Comparison of ENCODE assay signal across 15 cellular contexts in genomic region chr11:28673687-28674431, GRCh38.
DNase-seq lines count a peak whose midpoint lies in the region; ATAC-seq and TF ChIP-seq lines count a peak whose summit lies in the region.
"Had no signal": no experiment of that assay in that cellular context is flagged by ENCODE, and none has a peak within 500 bp of the region (broad histone marks: within the 10 kb centered on the region; RNA-seq: fewer than 3 reads in every experiment).

No MANE protein-coding gene starts in this region.

- ATAC-seq in esophagus mucosa (peak; percentile 37), sciatic nerve (no peak)
- ATAC-seq in activated T-cell treated with anti-CD3 and anti-CD28 coated beads, Interleukin-2, amount 50 U/mL, for 4 hours, result no peak
- ATAC-seq: body of pancreas had no signal

- H3K4me1 Mint-ChIP-seq in nephron, result peaks cover 11% of the 10 kb centered on the region
- no peaks in the 10 kb centered on the region for H3K4me1 Mint-ChIP-seq in activated naive CD8-positive, alpha-beta T cell treated with anti-CD3 and anti-CD28 coated beads for 36 hours
- H3K4me1 Mint-ChIP-seq in activated T-cell treated with anti-CD3 and anti-CD28 coated beads, Interleukin-2, amount 50 U/mL, for 4 hours (ENCODE audit: low read depth), result no peaks in the 10 kb centered on the region
- H3K4me1 Mint-ChIP-seq: memory B cell had no signal

- H3K27ac Mint-ChIP-seq in nephron, result peak overlapping the region; percentile 59 to 84 (median 66)
- H3K27ac Mint-ChIP-seq in activated naive CD8-positive, alpha-beta T cell treated with anti-CD3 and anti-CD28 coated beads for 36 hours, result no peak overlapping the region
- H3K27ac Mint-ChIP-seq: activated T-cell treated with anti-CD3 and anti-CD28 coated beads, Interleukin-2, amount 50 U/mL, for 24 hours; memory B cell had no signal

- intact Hi-C loops in sciatic nerve (cut with DNase I), result no loop called here

- no peaks in the 10 kb centered on the region for H3K36me3 Mint-ChIP-seq in nephron (ENCODE audit: low read depth)
- H3K36me3 Mint-ChIP-seq in activated naive CD8-positive, alpha-beta T cell treated with anti-CD3 and anti-CD28 coated beads for 36 hours, result no peaks in the 10 kb centered on the region
- H3K36me3 Mint-ChIP-seq in activated T-cell treated with anti-CD3 and anti-CD28 coated beads, Interleukin-2, amount 50 U/mL, for 4 hours (ENCODE audit: insufficient read depth), result no peaks in the 10 kb centered on the region
- H3K36me3 Mint-ChIP-seq: memory B cell had no signal

- no peak overlapping the region for H3K4me3 Mint-ChIP-seq in nephron
- H3K4me3 Mint-ChIP-seq in activated naive CD8-positive, alpha-beta T cell treated with anti-CD3 and anti-CD28 coated beads for 36 hours, result no peak overlapping the region
- H3K4me3 Mint-ChIP-seq in activated T-cell treated with anti-CD3 and anti-CD28 coated beads, Interleukin-2, amount 50 U/mL, for 4 hours, result no peak overlapping the region
- H3K4me3 Mint-ChIP-seq: activated T-cell treated with anti-CD3 and anti-CD28 coated beads, Interleukin-2, amount 50 U/mL, for 24 hours; memory B cell had no signal

- TF ChIP-seq CTCF in nephron (IDR thresholded peaks at IDR 0.05; ENCODE audit: unreplicated experiment in 3 of 3), result no peak

- H3K9me3 Mint-ChIP-seq in nephron, result no peaks in the 10 kb centered on the region
- H3K9me3 Mint-ChIP-seq in activated naive CD8-positive, alpha-beta T cell treated with anti-CD3 and anti-CD28 coated beads for 36 hours, result no peaks in the 10 kb centered on the region
- no peaks in the 10 kb centered on the region for H3K9me3 Mint-ChIP-seq in activated T-cell treated with anti-CD3 and anti-CD28 coated beads, Interleukin-2, amount 50 U/mL, for 4 hours
- H3K9me3 Mint-ChIP-seq: activated T-cell treated with anti-CD3 and anti-CD28 coated beads, Interleukin-2, amount 50 U/mL, for 24 hours; memory B cell had no signal

- DNase-seq in ELR (ENCODE audit: low read depth) (peak; percentile 81), NCI-H69 (lab: John Stamatoyannopoulos, UW) (peak; percentile 23), sciatic nerve (ENCODE audit: low spot score) (no peak)
- no peak for DNase-seq in activated naive CD8-positive, alpha-beta T cell treated with anti-CD3 and anti-CD28 coated beads for 36 hours
- DNase-seq in stimulated activated naive CD4-positive, alpha-beta T cell treated with Interleukin-2 at 50 U/mL for 16 hours (lab: John Stamatoyannopoulos, UW), result no peak
- DNase-seq in activated T-cell treated with anti-CD3 and anti-CD28 coated beads, Interleukin-2, amount 50 U/mL, for 4 hours, result no peak
- DNase-seq: activated CD4-positive, alpha-beta T cell treated with anti-CD3 and anti-CD28 coated beads for 4 hours; activated T-cell treated with anti-CD3 and anti-CD28 coated beads, Interleukin-2, amount 50 U/mL, for 24 hours; body of pancreas; hypothalamus; occipital lobe; stimulated activated CD4-positive, alpha-beta T cell treated with anti-CD3 and anti-CD28 coated beads, Interleukin-12 subunit alpha, Interleukin-12 subunit beta, amount 100 ng/mL, for 4 hours had no signal

- H3K27me3 Mint-ChIP-seq in nephron (ENCODE audit: low read depth), result no peaks in the 10 kb centered on the region
- H3K27me3 Mint-ChIP-seq in activated naive CD8-positive, alpha-beta T cell treated with anti-CD3 and anti-CD28 coated beads for 36 hours, result no peaks in the 10 kb centered on the region
- peaks cover 3% of the 10 kb centered on the region for H3K27me3 Mint-ChIP-seq in activated T-cell treated with anti-CD3 and anti-CD28 coated beads, Interleukin-2, amount 50 U/mL, for 4 hours (ENCODE audit: low read depth)
- H3K27me3 Mint-ChIP-seq: activated T-cell treated with anti-CD3 and anti-CD28 coated beads, Interleukin-2, amount 50 U/mL, for 24 hours; memory B cell had no signal

Comparison
In these comparisons a context has a peak if more than half of its experiments do, and no peak if none do; other contexts are left out.
1. DNase-seq: peak in ELR (single experiment) and NCI-H69 (single experiment); none in activated naive CD8-positive, alpha-beta T cell treated with anti-CD3 and anti-CD28 coated beads for 36 hours (single experiment), sciatic nerve (single experiment), stimulated activated naive CD4-positive, alpha-beta T cell treated with Interleukin-2 at 50 U/mL for 16 hours (single experiment) and activated T-cell treated with anti-CD3 and anti-CD28 coated beads, Interleukin-2, amount 50 U/mL, for 4 hours (single experiment).